18 cellular contexts compared by ENCODE assay signal in genomic region chr10:126857178-126857806, GRCh38. TPM values are rescaled to one million over a fixed set of nuclear protein-coding genes. Genes with fewer than 3 reads are reported as not detected.
DNase-seq lines count a peak whose midpoint lies in the region; ATAC-seq and TF ChIP-seq lines count a peak whose summit lies in the region.
"Had no signal": no experiment of that assay in that cellular context is flagged by ENCODE, and none has a peak within 500 bp of the region (broad histone marks: within the 10 kb centered on the region; RNA-seq: fewer than 3 reads in every experiment).

No MANE protein-coding gene starts in this region.

- no peak overlapping the region for H3K27ac Mint-ChIP-seq in GM23338
- H3K27ac Mint-ChIP-seq in endodermal cell, result no peak overlapping the region
- H3K27ac Mint-ChIP-seq: CD4-positive, CD25-positive, alpha-beta regulatory T cell; HFFc6; IgD-negative memory B cell had no signal

- H3K27ac ChIP-seq in GM23338 (ENCODE audit: low read depth), result no peak overlapping the region
- no peak overlapping the region for H3K27ac ChIP-seq in endodermal cell (ENCODE audit: low read depth, low read length)
- H3K27ac ChIP-seq: SK-N-MC had no signal

- H3K9me3 ChIP-seq in endodermal cell (ENCODE audit: control insufficient read depth, low read length), result no peaks in the 10 kb centered on the region

- no peaks in the 10 kb centered on the region for H3K27me3 ChIP-seq in GM23338 (ENCODE audit: insufficient read depth)
- no peaks in the 10 kb centered on the region for H3K27me3 ChIP-seq in endodermal cell (ENCODE audit: control insufficient read depth, insufficient read depth, low read length, poor library complexity, severe bottlenecking)

- no peaks in the 10 kb centered on the region for H3F3A ChIP-seq in GM23338 (replicated peaks; ENCODE audit: low read depth)

- 91 to 96% methylated on average over 6 to 7 of the region's 8 CpGs for WGBS in endodermal cell (ENCODE audit: insufficient coverage in 1 of 2, insufficient read length in 1 of 2), 2 experiments

- no peak for DNase-seq in GM23338 (ENCODE audit: low spot score)
- no peak for DNase-seq in HFF-Myc (ENCODE audit: extremely low read depth, low read depth)
- DNase-seq in endodermal cell, result no peak
- DNase-seq in islet precursor cell, result peak; percentile 30
- DNase-seq in iPS-NIHi7 (ENCODE audit: extremely low spot score), result no peak
- DNase-seq in NCI-H524 (lab: John Stamatoyannopoulos, UW), result no peak
- no peak for DNase-seq in DMS153 treated with DMSO at 0.1 percent for 48 hours (lab: John Stamatoyannopoulos, UW; ENCODE audit: unreplicated experiment)
- DNase-seq: CD4-positive, CD25-positive, alpha-beta regulatory T cell; DND-41; HFFc6; NCI-H1105 treated with DMSO at 0.1 percent for 48 hours; NCI-H2029 treated with DMSO at 0.1 percent for 48 hours; NCI-H226; NCI-H524 treated with DMSO at 0.1 percent for 48 hours; SHP77 had no signal

- H3K9ac ChIP-seq in endodermal cell (ENCODE audit: extremely low read depth, low read length, poor library complexity, severe bottlenecking), result no peak overlapping the region

- H3K36me3 ChIP-seq in GM23338 (ENCODE audit: insufficient read depth) (no peaks in the 10 kb centered on the region), endodermal cell (ENCODE audit: control insufficient read depth, insufficient read depth, low read length) (no peaks in the 10 kb centered on the region)

- no peaks in the 10 kb centered on the region for H3K79me2 ChIP-seq in GM23338 (replicated peaks; ENCODE audit: insufficient read depth)

- H3K4me1 Mint-ChIP-seq in GM23338 (no peaks in the 10 kb centered on the region), endodermal cell (no peaks in the 10 kb centered on the region)
- H3K4me1 Mint-ChIP-seq: CD4-positive, CD25-positive, alpha-beta regulatory T cell; IgD-negative memory B cell had no signal

- no peak for ATAC-seq in GM23338
- ATAC-seq: GM12878 had no signal

- H2AFZ ChIP-seq in GM23338, result no peak overlapping the region

- H3K4me3 Mint-ChIP-seq in GM23338 (no peak overlapping the region), endodermal cell (no peak overlapping the region)
- H3K4me3 Mint-ChIP-seq: CD4-positive, CD25-positive, alpha-beta regulatory T cell; HFFc6; IgD-negative memory B cell had no signal

- no peaks in the 10 kb centered on the region for H4K20me1 ChIP-seq in GM23338 (replicated peaks; ENCODE audit: insufficient read depth)

- H3K27me3 Mint-ChIP-seq in GM23338 (ENCODE audit: insufficient read depth, low read depth, poor library complexity), result peaks cover 2% of the 10 kb centered on the region
- no peaks in the 10 kb centered on the region for H3K27me3 Mint-ChIP-seq in endodermal cell (ENCODE audit: insufficient read depth)
- H3K27me3 Mint-ChIP-seq: CD4-positive, CD25-positive, alpha-beta regulatory T cell; IgD-negative memory B cell had no signal

- TF ChIP-seq CTCF in GM23338 (conservative IDR thresholded peaks at IDR 0.05; ENCODE audit: low read depth in 2 of 2), result peak; percentile 27 to 59; a peak in 3 of 4 replicates
- TF ChIP-seq CTCF in HFF-Myc (IDR thresholded peaks at IDR 0.05; ENCODE audit: low read depth, low read length, missing control alignments), result peak; percentile 5
- TF ChIP-seq CTCF in endodermal cell (conservative IDR thresholded peaks at IDR 0.05), result peak; percentile 62

- H3K4me1 ChIP-seq in GM23338 (ENCODE audit: insufficient read depth) (no peaks in the 10 kb centered on the region), endodermal cell (ENCODE audit: control insufficient read depth, insufficient read depth, low read length) (no peaks in the 10 kb centered on the region)

- no peaks in the 10 kb centered on the region for H3K36me3 Mint-ChIP-seq in GM23338 (ENCODE audit: low read depth)
- H3K36me3 Mint-ChIP-seq in endodermal cell (ENCODE audit: low read depth), result no peaks in the 10 kb centered on the region
- H3K36me3 Mint-ChIP-seq: CD4-positive, CD25-positive, alpha-beta regulatory T cell; IgD-negative memory B cell had no signal

- H3K4me3 ChIP-seq in GM23338 (no peak overlapping the region), HFF-Myc (replicated peaks; ENCODE audit: low read depth, low read length) (no peak overlapping the region), endodermal cell (ENCODE audit: low read length) (no peak overlapping the region)
- H3K4me3 ChIP-seq: GM12878, SK-N-MC had no signal

- H3K9me2 ChIP-seq in GM23338 (ENCODE audit: insufficient read depth), result no peaks in the 10 kb centered on the region; the same call in 1 of the 2 replicates

- no peak overlapping the region for H3K4me2 ChIP-seq in GM23338

- H3K9me3 Mint-ChIP-seq in GM23338, result peaks cover 3% of the 10 kb centered on the region; the same call in 1 of the 3 replicates
- H3K9me3 Mint-ChIP-seq in endodermal cell, result peaks cover 9% of the 10 kb centered on the region

TF ChIP-seq in GM23338, 12 proteins besides CTCF, POLR2A, EP300 and RAD21 (continues in another document):
- TF ChIP-seq REST (IDR thresholded peaks at IDR 0.05; ENCODE audit: unreplicated experiment), result no peak
- TF ChIP-seq JUNB (IDR thresholded peaks at IDR 0.05; ENCODE audit: unreplicated experiment), result no peak
- TF ChIP-seq NANOG (IDR thresholded peaks at IDR 0.05; ENCODE audit: borderline replicate concordance), result no peak
- TF ChIP-seq ETS1 (IDR thresholded peaks at IDR 0.05), result no peak

RNA-seq across cellular contexts. Expression of gene DOCK1, which starts 47.9 kb away (rescaled TPM):
- total RNA-seq in GM23338 (2014; rRNA removed; shearing (Covaris generic)), result 55.3 and 57.8 TPM in 2 replicates
- 10.7 and 13.2 TPM in 2 replicates for polyA plus RNA-seq in GM23338 (2016; fragmentation: Nextera tagmentation; extraction: Ambion mirVana)
- 10 to 100 TPM; 72.4 to 89.3 TPM for total RNA-seq in endodermal cell
- polyA plus RNA-seq in endodermal cell (2013, experiment 1 of 2), result 33.7 TPM
- 35.9 TPM for polyA plus RNA-seq in endodermal cell (2013, experiment 2 of 2)
- polyA plus RNA-seq: CD4-positive, CD25-positive, alpha-beta regulatory T cell; IgD-negative memory B cell had no signal

Comparison
In these comparisons a context has a peak if more than half of its experiments do, and no peak if none do; other contexts are left out.
1. CTCF ChIP-seq: peak in every context shown above with its lines; median percentile 62 in endodermal cell; 43 in GM23338; 5 in HFF-Myc.